Comparison of ENCODE assay signal across 20 cellular contexts in genomic region chr10:73734796-73735305, GRCh38. TPM values are rescaled to one million over a fixed set of nuclear protein-coding genes. Genes with fewer than 3 reads are reported as not detected.
DNase-seq lines count a peak whose midpoint lies in the region; TF ChIP-seq lines count a peak whose summit lies in the region.
"Had no signal": no experiment of that assay in that cellular context is flagged by ENCODE, and none has a peak within 500 bp of the region (broad histone marks: within the 10 kb centered on the region; RNA-seq: fewer than 3 reads in every experiment).

No MANE protein-coding gene starts in this region.

- no peaks in the 10 kb centered on the region for H3K9me3 ChIP-seq in left ventricle myocardium inferior (replicated peaks)
- H3K9me3 ChIP-seq in right atrium auricular region: no peaks in the 10 kb centered on the region
- H3K9me3 ChIP-seq: BLaER1, Caco-2, HAP-1 had no signal

- H3K27ac Mint-ChIP-seq in nephron (no peak overlapping the region), osteocyte (ENCODE audit: unreplicated experiment) (peak overlapping the region; percentile 34)
- H3K27ac Mint-ChIP-seq in activated CD4-positive, alpha-beta T cell treated with anti-CD3 and anti-CD28 coated beads, Interleukin-2, amount 10 ng/mL, durations not matched to agents 24 days and 14 days: no peak overlapping the region
- H3K27ac Mint-ChIP-seq: B cell; CD8-positive, alpha-beta T cell; HFFc6 had no signal

- intact Hi-C loops in left ventricle myocardium inferior (cut with micrococcal nuclease): no loop called here
- intact Hi-C loops in activated CD4-positive, alpha-beta T cell treated with anti-CD3 and anti-CD28 coated beads, Interleukin-2, amount 10 ng/mL, durations not matched to agents 24 days and 14 days (cut with micrococcal nuclease): no loop called here

- peak overlapping the region; percentile 49 to 59 (median 51) for H3K4me3 Mint-ChIP-seq in nephron
- H3K4me3 Mint-ChIP-seq in osteocyte (ENCODE audit: unreplicated experiment): no peak overlapping the region
- no peak overlapping the region for H3K4me3 Mint-ChIP-seq in activated CD4-positive, alpha-beta T cell treated with anti-CD3 and anti-CD28 coated beads, Interleukin-2, amount 10 ng/mL, durations not matched to agents 24 days and 14 days
- H3K4me3 Mint-ChIP-seq: B cell; CD8-positive, alpha-beta T cell; HFFc6 had no signal

- no peak overlapping the region for H3K4me3 ChIP-seq in left ventricle myocardium inferior
- no peak overlapping the region for H3K4me3 ChIP-seq in right atrium auricular region
- H3K4me3 ChIP-seq: BLaER1, HAP-1 had no signal

- H3K4me1 ChIP-seq in left ventricle myocardium inferior: peaks cover 55% of the 10 kb centered on the region
- H3K4me1 ChIP-seq in right atrium auricular region: peaks cover 0 to 39% of the 10 kb centered on the region in 2 donors
- H3K4me1 ChIP-seq: Caco-2, HAP-1 had no signal

- H3K27me3 ChIP-seq in left ventricle myocardium inferior (ENCODE audit: low read depth): no peaks in the 10 kb centered on the region
- no peaks in the 10 kb centered on the region for H3K27me3 ChIP-seq in right atrium auricular region
- H3K27me3 ChIP-seq: BLaER1 had no signal

- TF ChIP-seq CTCF in left ventricle myocardium inferior (IDR thresholded peaks at IDR 0.05; ENCODE audit: borderline replicate concordance) (no peak), right atrium auricular region (IDR thresholded peaks at IDR 0.05) (no peak), nephron (IDR thresholded peaks at IDR 0.05; ENCODE audit: unreplicated experiment in 3 of 3) (no peak), osteocyte (IDR thresholded peaks at IDR 0.05) (no peak)

- no peaks in the 10 kb centered on the region for H3K9me3 Mint-ChIP-seq in nephron
- H3K9me3 Mint-ChIP-seq in osteocyte (ENCODE audit: unreplicated experiment): no peaks in the 10 kb centered on the region
- no peaks in the 10 kb centered on the region for H3K9me3 Mint-ChIP-seq in activated CD4-positive, alpha-beta T cell treated with anti-CD3 and anti-CD28 coated beads, Interleukin-2, amount 10 ng/mL, durations not matched to agents 24 days and 14 days
- H3K9me3 Mint-ChIP-seq: CD8-positive, alpha-beta T cell; HFFc6 had no signal

- peak overlapping the region; percentile 50 for H3K27ac ChIP-seq in left ventricle myocardium inferior (replicated peaks)
- no peak overlapping the region for H3K27ac ChIP-seq in right atrium auricular region
- H3K27ac ChIP-seq: 22Rv1, BLaER1, C4-2B had no signal

- H3K4me1 Mint-ChIP-seq in nephron (peaks cover 12% of the 10 kb centered on the region), osteocyte (ENCODE audit: unreplicated experiment) (peaks cover 10% of the 10 kb centered on the region)
- H3K4me1 Mint-ChIP-seq in activated CD4-positive, alpha-beta T cell treated with anti-CD3 and anti-CD28 coated beads, Interleukin-2, amount 10 ng/mL, durations not matched to agents 24 days and 14 days: peaks cover 2% of the 10 kb centered on the region

- H3K27me3 Mint-ChIP-seq in nephron (ENCODE audit: low read depth) (no peaks in the 10 kb centered on the region), osteocyte (ENCODE audit: unreplicated experiment) (no peaks in the 10 kb centered on the region)
- H3K27me3 Mint-ChIP-seq in activated CD4-positive, alpha-beta T cell treated with anti-CD3 and anti-CD28 coated beads, Interleukin-2, amount 10 ng/mL, durations not matched to agents 24 days and 14 days: no peaks in the 10 kb centered on the region
- H3K27me3 Mint-ChIP-seq: B cell; CD4-positive, CD25-positive, alpha-beta regulatory T cell had no signal

- H3K36me3 Mint-ChIP-seq in nephron (ENCODE audit: low read depth): peaks cover 3% of the 10 kb centered on the region
- H3K36me3 Mint-ChIP-seq in osteocyte (ENCODE audit: unreplicated experiment): peaks cover 5% of the 10 kb centered on the region
- H3K36me3 Mint-ChIP-seq in activated CD4-positive, alpha-beta T cell treated with anti-CD3 and anti-CD28 coated beads, Interleukin-2, amount 10 ng/mL, durations not matched to agents 24 days and 14 days (ENCODE audit: low read depth): peaks cover 14% of the 10 kb centered on the region
- H3K36me3 Mint-ChIP-seq: CD4-positive, CD25-positive, alpha-beta regulatory T cell had no signal

- no peak for DNase-seq in left ventricle myocardium inferior
- DNase-seq in right atrium auricular region (ENCODE audit: low spot score): no peak
- DNase-seq in osteocyte (ENCODE audit: extremely low spot score, unreplicated experiment): no peak
- DNase-seq in activated CD4-positive, alpha-beta T cell treated with anti-CD3 and anti-CD28 coated beads, Interleukin-2, amount 10 ng/mL, durations not matched to agents 24 days and 14 days: no peak
- no peak for DNase-seq in KG1 (lab: John Stamatoyannopoulos, UW)
- DNase-seq in activated CD8-positive, alpha-beta memory T cell treated with anti-CD3 and anti-CD28 coated beads for 24 hours: no peak
- no peak for DNase-seq in NCI-H1417 treated with DMSO at 0.1 percent for 48 hours (lab: John Stamatoyannopoulos, UW)
- DNase-seq: Caco-2; CD4-positive, CD25-positive, alpha-beta regulatory T cell; CD8-positive, alpha-beta T cell; DMS153; DND-41; GOT3; HFFc6 had no signal

- H3K36me3 ChIP-seq in left ventricle myocardium inferior: peaks cover 45% of the 10 kb centered on the region
- H3K36me3 ChIP-seq in right atrium auricular region: peaks cover 18% of the 10 kb centered on the region
- H3K36me3 ChIP-seq: HAP-1 had no signal

RNA-seq across cellular contexts. Expression of gene SEC24C, which starts 9.3 kb away (rescaled TPM):
- 42.2 TPM for total RNA-seq in left ventricle myocardium inferior
- 10 to 100 TPM; 38.5 to 51.8 TPM for total RNA-seq in right atrium auricular region
- total RNA-seq in osteocyte: 64.1 and 64.2 TPM in 2 replicates
- 106 TPM in 2 replicates for total RNA-seq in activated CD4-positive, alpha-beta T cell treated with anti-CD3 and anti-CD28 coated beads, Interleukin-2, amount 10 ng/mL, durations not matched to agents 24 days and 14 days

RNA-seq across cellular contexts. Expression of gene AGAP5, which starts 36.9 kb away (rescaled TPM):
- total RNA-seq in left ventricle myocardium inferior: 3.3 TPM
- total RNA-seq in right atrium auricular region: 1 to 10 TPM; 1.5 to 1.9 TPM
- total RNA-seq in osteocyte: 5.9 and 8.1 TPM in 2 replicates
- 10.1 and 13.9 TPM in 2 replicates for total RNA-seq in activated CD4-positive, alpha-beta T cell treated with anti-CD3 and anti-CD28 coated beads, Interleukin-2, amount 10 ng/mL, durations not matched to agents 24 days and 14 days

RNA-seq across cellular contexts. Expression of gene CHCHD1, which starts 47.0 kb away (rescaled TPM):
- total RNA-seq in left ventricle myocardium inferior: 27.4 TPM
- total RNA-seq in right atrium auricular region: 10 to 100 TPM; 28.3 to 32.7 TPM
- total RNA-seq in osteocyte: 19.9 and 22.3 TPM in 2 replicates
- total RNA-seq in activated CD4-positive, alpha-beta T cell treated with anti-CD3 and anti-CD28 coated beads, Interleukin-2, amount 10 ng/mL, durations not matched to agents 24 days and 14 days: 34.9 and 37.8 TPM in 2 replicates

RNA-seq across cellular contexts. Expression of gene ZSWIM8, which starts 50.6 kb away (rescaled TPM):
- total RNA-seq in left ventricle myocardium inferior: 46.2 TPM
- total RNA-seq in right atrium auricular region: 10 to 100 TPM; 37.6 to 63.2 TPM
- 164 and 186 TPM in 2 replicates for total RNA-seq in osteocyte
- total RNA-seq in activated CD4-positive, alpha-beta T cell treated with anti-CD3 and anti-CD28 coated beads, Interleukin-2, amount 10 ng/mL, durations not matched to agents 24 days and 14 days: 50.8 and 53.5 TPM in 2 replicates

Comparison
In these comparisons a context has a peak if more than half of its experiments do, and no peak if none do; other contexts are left out.
1. H3K4me3 Mint-ChIP-seq: peak in nephron (3 of 3); none in osteocyte (single experiment) and activated CD4-positive, alpha-beta T cell treated with anti-CD3 and anti-CD28 coated beads, Interleukin-2, amount 10 ng/mL, durations not matched to agents 24 days and 14 days (single experiment).